Comparison of ENCODE assay signal across 1 cellular context in genomic region chr1:243244420-243244819, GRCh38.
TF ChIP-seq lines count a peak whose summit lies in the region.

No MANE protein-coding gene starts in this region.

TF ChIP-seq in IMR-90, 13 proteins besides CTCF, POLR2A, EP300 and RAD21 (continued from another document):
- TF ChIP-seq USF2 (IDR thresholded peaks at IDR 0.05; ENCODE audit: low read depth, low read length): no peak
- TF ChIP-seq CEBPB (IDR thresholded peaks at IDR 0.05; ENCODE audit: low read depth, low read length): no peak
- TF ChIP-seq RFX5 (IDR thresholded peaks at IDR 0.05; ENCODE audit: low read depth, low read length): no peak
TF ChIP-seq in IMR-90: peak in this region for 0.
